ENCODE assay signal across 41 cellular contexts in the genomic region with DNA sequence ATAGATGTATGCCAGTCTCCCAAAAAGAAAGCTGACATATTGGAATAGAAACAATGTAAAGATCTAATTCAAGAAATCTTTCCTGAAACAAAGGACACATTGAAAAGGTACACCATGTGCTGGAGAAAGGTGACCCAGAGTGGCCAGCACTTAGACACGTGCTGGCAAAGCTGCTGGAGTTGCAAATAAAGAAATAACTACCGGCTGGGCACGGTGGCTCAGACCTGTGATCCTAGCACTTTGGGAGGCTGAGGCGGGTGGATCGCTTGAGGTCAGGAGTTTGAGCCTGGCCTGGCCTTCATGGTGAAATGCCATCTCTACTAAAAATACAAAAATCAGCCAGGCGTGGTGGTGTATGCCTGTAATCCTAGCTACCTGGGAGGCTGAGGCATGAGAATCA. TPM values are rescaled to one million over a fixed set of nuclear protein-coding genes. Genes with fewer than 3 reads are reported as not detected.
"Had no signal": no experiment of that assay in that cellular context is flagged by ENCODE, and none has a peak within 500 bp of the region (broad histone marks: within the 10 kb centered on the region; RNA-seq: fewer than 3 reads in every experiment).

No MANE protein-coding gene starts in this region.

- DNase-seq: activated effector memory CD4-positive, alpha-beta T cell treated with anti-CD3 and anti-CD28 coated beads, Interleukin-2, amount 50 U/mL, for 16 hours; activated effector memory CD4-positive, alpha-beta T cell treated with Interleukin-2 at 50 U/mL for 16 hours; activated gamma-delta T cell; activated gamma-delta T cell treated with Interleukin-2 at 50 U/mL for 16 hours; activated naive CD4-positive, alpha-beta T cell; activated naive CD4-positive, alpha-beta T cell treated with anti-CD3 and anti-CD28 coated beads for 36 hours; activated naive CD4-positive, alpha-beta T cell treated with anti-CD3 and anti-CD28 coated beads, Interleukin-2, amount 10 ng/mL, durations not matched to agents 7 days and 5 days; activated naive CD4-positive, alpha-beta T cell treated with anti-CD3 and anti-CD28 coated beads, Interleukin-2, amount 50 U/mL, for 16 hours; activated naive CD4-positive, alpha-beta T cell treated with Interleukin-2 at 50 U/mL for 16 hours; activated naive CD8-positive, alpha-beta T cell treated with anti-CD3 and anti-CD28 coated beads for 36 hours; activated naive CD8-positive, alpha-beta T cell treated with anti-CD3 and anti-CD28 coated beads, Interleukin-2, amount 10 ng/mL, durations not matched to agents 7 days and 5 days; activated naive CD8-positive, alpha-beta T cell treated with anti-CD3 and anti-CD28 coated beads, Interleukin-2, amount 50 U/mL, for 24 hours; activated T-cell treated with anti-CD3 and anti-CD28 coated beads for 4 hours; activated T-cell treated with anti-CD3 and anti-CD28 coated beads, Interleukin-2, amount 50 U/mL, for 1 hour; activated T-cell treated with anti-CD3 and anti-CD28 coated beads, Interleukin-2, amount 50 U/mL, for 24 hours; activated T-cell treated with anti-CD3 and anti-CD28 coated beads, Interleukin-2, amount 50 U/mL, for 4 hours; activated T-cell treated with anti-CD3 and anti-CD28 coated beads, Interleukin-2, amount 50 U/mL, for 48 hours; activated T-cell treated with anti-CD3 and anti-CD28 coated beads, Interleukin-2, amount 50 U/mL, for 72 hours; adrenal gland; amniotic stem cell; amygdala; anterior cingulate cortex; aorta; body of pancreas; brain microvascular endothelial cell; caudate nucleus; central memory CD4-positive, alpha-beta T cell; cerebellar nuclear complex had no signal

- H3K36me3 ChIP-seq: adrenal gland, ascending aorta, brain microvascular endothelial cell, breast epithelium, cardiac muscle cell had no signal

- H3K27ac Mint-ChIP-seq: activated naive CD4-positive, alpha-beta T cell treated with anti-CD3 and anti-CD28 coated beads for 36 hours; activated naive CD4-positive, alpha-beta T cell treated with anti-CD3 and anti-CD28 coated beads, Interleukin-2, amount 10 ng/mL, durations not matched to agents 7 days and 5 days; activated naive CD4-positive, alpha-beta T cell treated with anti-CD3 and anti-CD28 coated beads, Interleukin-2, amount 50 U/mL, for 24 hours; activated naive CD4-positive, alpha-beta T cell treated with anti-CD3 and anti-CD28 coated beads, Interleukin-2, amount 50 U/mL, for 72 hours; activated naive CD8-positive, alpha-beta T cell; activated naive CD8-positive, alpha-beta T cell treated with anti-CD3 and anti-CD28 coated beads for 36 hours; activated naive CD8-positive, alpha-beta T cell treated with anti-CD3 and anti-CD28 coated beads, Interleukin-2, amount 10 ng/mL, durations not matched to agents 7 days and 5 days; activated naive CD8-positive, alpha-beta T cell treated with anti-CD3 and anti-CD28 coated beads, Interleukin-2, amount 50 U/mL, for 24 hours; activated T-cell treated with anti-CD3 and anti-CD28 coated beads, Interleukin-2, amount 50 U/mL, for 24 hours; activated T-cell treated with anti-CD3 and anti-CD28 coated beads, Interleukin-2, amount 50 U/mL, for 72 hours; activated T-helper 1 cell treated with anti-CD3 and anti-CD28 coated beads, Interleukin-12 subunit alpha, Interleukin-12 subunit beta, Interleukin-2, Interleukin-4 antibody, amounts not matched to agents 30 ng/mL and 10 ng/mL and 1 ng/mL, durations not matched to agents 14 hours and 24 hours and 36 hours; activated T-helper 17 cell treated with anti-CD3 and anti-CD28 coated beads, Interleukin-2, amount 50 U/mL, for 72 hours; activated T-helper 2 cell treated with anti-CD3 and anti-CD28 coated beads, Interferon-gamma antibody, Interleukin-2, Interleukin-4, amounts not matched to agents 10 μg/mL and 5 μg/mL and 100 μg/mL, durations not matched to agents 14 hours and 24 hours and 36 hours; brain had no signal

- H3K4me3 ChIP-seq: adrenal gland, ascending aorta, body of pancreas, breast epithelium, cardiac muscle cell had no signal

- H3K27me3 Mint-ChIP-seq: activated naive CD4-positive, alpha-beta T cell treated with anti-CD3 and anti-CD28 coated beads, Interleukin-2, amount 50 U/mL, for 24 hours; activated naive CD8-positive, alpha-beta T cell treated with anti-CD3 and anti-CD28 coated beads for 36 hours had no signal

- H3K27me3 ChIP-seq: adrenal gland, ascending aorta, body of pancreas, brain microvascular endothelial cell, breast epithelium, cardiac muscle cell had no signal

- FAIRE-seq: astrocyte, bronchial epithelial cell had no signal

- H3K36me3 Mint-ChIP-seq: activated naive CD4-positive, alpha-beta T cell treated with anti-CD3 and anti-CD28 coated beads, Interleukin-2, amount 10 ng/mL, durations not matched to agents 7 days and 5 days; activated naive CD4-positive, alpha-beta T cell treated with anti-CD3 and anti-CD28 coated beads, Interleukin-2, amount 50 U/mL, for 72 hours; activated naive CD8-positive, alpha-beta T cell; activated naive CD8-positive, alpha-beta T cell treated with anti-CD3 and anti-CD28 coated beads for 36 hours; activated naive CD8-positive, alpha-beta T cell treated with anti-CD3 and anti-CD28 coated beads, Interleukin-2, amount 10 ng/mL, durations not matched to agents 7 days and 5 days; brain had no signal

- ATAC-seq: activated naive CD4-positive, alpha-beta T cell treated with anti-CD3 and anti-CD28 coated beads, Interleukin-2, amount 50 U/mL, for 72 hours; activated naive CD8-positive, alpha-beta T cell treated with anti-CD3 and anti-CD28 coated beads, Interleukin-2, amount 50 U/mL, for 24 hours; activated T-cell treated with anti-CD3 and anti-CD28 coated beads, Interleukin-2, amount 50 U/mL, for 4 hours; activated T-cell treated with anti-CD3 and anti-CD28 coated beads, Interleukin-2, amount 50 U/mL, for 72 hours; activated T-helper 17 cell treated with anti-CD3 and anti-CD28 coated beads, Interleukin-2, amount 50 U/mL, for 72 hours; body of pancreas had no signal

- H3K9me3 Mint-ChIP-seq: activated naive CD4-positive, alpha-beta T cell treated with anti-CD3 and anti-CD28 coated beads for 36 hours; activated naive CD4-positive, alpha-beta T cell treated with anti-CD3 and anti-CD28 coated beads, Interleukin-2, amount 10 ng/mL, durations not matched to agents 7 days and 5 days; activated naive CD4-positive, alpha-beta T cell treated with anti-CD3 and anti-CD28 coated beads, Interleukin-2, amount 50 U/mL, for 24 hours; activated naive CD4-positive, alpha-beta T cell treated with anti-CD3 and anti-CD28 coated beads, Interleukin-2, amount 50 U/mL, for 72 hours; activated naive CD8-positive, alpha-beta T cell treated with anti-CD3 and anti-CD28 coated beads for 36 hours; activated naive CD8-positive, alpha-beta T cell treated with anti-CD3 and anti-CD28 coated beads, Interleukin-2, amount 10 ng/mL, durations not matched to agents 7 days and 5 days; activated naive CD8-positive, alpha-beta T cell treated with anti-CD3 and anti-CD28 coated beads, Interleukin-2, amount 50 U/mL, for 24 hours; activated T-cell treated with anti-CD3 and anti-CD28 coated beads, Interleukin-2, amount 50 U/mL, for 24 hours; activated T-cell treated with anti-CD3 and anti-CD28 coated beads, Interleukin-2, amount 50 U/mL, for 4 hours; activated T-cell treated with anti-CD3 and anti-CD28 coated beads, Interleukin-2, amount 50 U/mL, for 72 hours; activated T-helper 1 cell treated with anti-CD3 and anti-CD28 coated beads, Interleukin-12 subunit alpha, Interleukin-12 subunit beta, Interleukin-2, Interleukin-4 antibody, amounts not matched to agents 30 ng/mL and 10 ng/mL and 1 ng/mL, durations not matched to agents 14 hours and 24 hours and 36 hours; activated T-helper 17 cell treated with anti-CD3 and anti-CD28 coated beads, Interleukin-2, amount 50 U/mL, for 72 hours; activated T-helper 2 cell treated with anti-CD3 and anti-CD28 coated beads, Interferon-gamma antibody, Interleukin-2, Interleukin-4, amounts not matched to agents 10 μg/mL and 5 μg/mL and 100 μg/mL, durations not matched to agents 14 hours and 24 hours and 36 hours; central memory CD8-positive, alpha-beta T cell had no signal

- H3K27ac ChIP-seq: adrenal gland, ascending aorta, body of pancreas, brain microvascular endothelial cell, breast epithelium, cardiac muscle cell had no signal

- H3K9me3 ChIP-seq: adrenal gland, ascending aorta, body of pancreas, breast epithelium had no signal

- H3K4me1 ChIP-seq: adrenal gland, ascending aorta, body of pancreas, breast epithelium had no signal

- H3K4me3 Mint-ChIP-seq: activated naive CD4-positive, alpha-beta T cell treated with anti-CD3 and anti-CD28 coated beads for 36 hours; activated naive CD4-positive, alpha-beta T cell treated with anti-CD3 and anti-CD28 coated beads, Interleukin-2, amount 10 ng/mL, durations not matched to agents 7 days and 5 days; activated naive CD4-positive, alpha-beta T cell treated with anti-CD3 and anti-CD28 coated beads, Interleukin-2, amount 50 U/mL, for 24 hours; activated naive CD8-positive, alpha-beta T cell; activated naive CD8-positive, alpha-beta T cell treated with anti-CD3 and anti-CD28 coated beads for 36 hours; activated naive CD8-positive, alpha-beta T cell treated with anti-CD3 and anti-CD28 coated beads, Interleukin-2, amount 10 ng/mL, durations not matched to agents 7 days and 5 days; activated naive CD8-positive, alpha-beta T cell treated with anti-CD3 and anti-CD28 coated beads, Interleukin-2, amount 50 U/mL, for 24 hours; activated T-cell treated with anti-CD3 and anti-CD28 coated beads, Interleukin-2, amount 50 U/mL, for 24 hours; activated T-cell treated with anti-CD3 and anti-CD28 coated beads, Interleukin-2, amount 50 U/mL, for 4 hours; activated T-cell treated with anti-CD3 and anti-CD28 coated beads, Interleukin-2, amount 50 U/mL, for 72 hours; activated T-helper 1 cell treated with anti-CD3 and anti-CD28 coated beads, Interleukin-12 subunit alpha, Interleukin-12 subunit beta, Interleukin-2, Interleukin-4 antibody, amounts not matched to agents 30 ng/mL and 10 ng/mL and 1 ng/mL, durations not matched to agents 14 hours and 24 hours and 36 hours; activated T-helper 17 cell treated with anti-CD3 and anti-CD28 coated beads, Interleukin-2, amount 50 U/mL, for 72 hours; brain; central memory CD8-positive, alpha-beta T cell had no signal

- H3K4me1 Mint-ChIP-seq: activated naive CD4-positive, alpha-beta T cell treated with anti-CD3 and anti-CD28 coated beads, Interleukin-2, amount 10 ng/mL, durations not matched to agents 7 days and 5 days; activated naive CD4-positive, alpha-beta T cell treated with anti-CD3 and anti-CD28 coated beads, Interleukin-2, amount 50 U/mL, for 24 hours; activated naive CD8-positive, alpha-beta T cell treated with anti-CD3 and anti-CD28 coated beads for 36 hours; activated naive CD8-positive, alpha-beta T cell treated with anti-CD3 and anti-CD28 coated beads, Interleukin-2, amount 10 ng/mL, durations not matched to agents 7 days and 5 days; activated naive CD8-positive, alpha-beta T cell treated with anti-CD3 and anti-CD28 coated beads, Interleukin-2, amount 50 U/mL, for 24 hours; activated T-helper 17 cell treated with anti-CD3 and anti-CD28 coated beads, Interleukin-2, amount 50 U/mL, for 72 hours; central memory CD8-positive, alpha-beta T cell had no signal

RNA-seq across cellular contexts. Expression of a gene that starts 35.9 kb away (rescaled TPM):
- total RNA-seq: activated T-helper 1 cell treated with anti-CD3 and anti-CD28 coated beads, Interleukin-12 subunit alpha, Interleukin-12 subunit beta, Interleukin-2, Interleukin-4 antibody, amounts not matched to agents 30 ng/mL and 10 ng/mL and 1 ng/mL, durations not matched to agents 14 hours and 24 hours and 36 hours had no signal
- polyA plus RNA-seq: aorta had no signal
